17 cellular contexts compared by ENCODE assay signal in genomic region chr17:45423304-45423703, GRCh38. TPM values are rescaled to one million over a fixed set of nuclear protein-coding genes. Genes with fewer than 3 reads are reported as not detected.
DNase-seq lines count a peak whose midpoint lies in the region; ATAC-seq and TF ChIP-seq lines count a peak whose summit lies in the region.
"Had no signal": no experiment of that assay in that cellular context is flagged by ENCODE, and none has a peak within 500 bp of the region (broad histone marks: within the 10 kb centered on the region; RNA-seq: fewer than 3 reads in every experiment).

No MANE protein-coding gene starts in this region.

- H3K27me3 ChIP-seq in Caco-2 (replicated peaks; ENCODE audit: control insufficient read depth, insufficient read depth, low read length) (no peaks in the 10 kb centered on the region), PC-3 (ENCODE audit: low read length) (no peaks in the 10 kb centered on the region), muscle layer of duodenum (ENCODE audit: low read depth, low read length) (no peaks in the 10 kb centered on the region), ovary (no peaks in the 10 kb centered on the region)

- 61 to 81% (median 63%) methylated on average over 3 of the region's 3 CpGs for WGBS in ovary, 3 donors

- H3K4me3 Mint-ChIP-seq in Caco-2 (ENCODE audit: unreplicated experiment): peak overlapping the region; percentile 83
- no peak overlapping the region for H3K4me3 Mint-ChIP-seq in dendritic cell treated with granulocyte-macrophage colony-stimulating factor and Interleukin-4, amounts not matched to agents 40 ng/mL and 50 ng/mL, for 4 days

- H3K9me3 ChIP-seq in Caco-2 (no peaks in the 10 kb centered on the region), PC-3 (ENCODE audit: low read length) (no peaks in the 10 kb centered on the region), muscle layer of duodenum (ENCODE audit: control insufficient read depth in 1 of 2, low read length in 2 of 2) (no peaks in the 10 kb centered on the region), ovary (no peaks in the 10 kb centered on the region)

- BruUV-seq in Caco-2 (replicated peaks; lab: Mats Ljungman, UMichigan) (no TSS peak), PC-3 (replicated peaks; lab: Mats Ljungman, UMichigan) (no TSS peak)

- CTCF ChIA-PET in Caco-2 (lab: Charles Lee): no interaction called here
- CTCF ChIA-PET in PC-3 (lab: Charles Lee): no interaction called here

- no peak for TF ChIP-seq CTCF in Caco-2 (IDR thresholded peaks at IDR 0.05; ENCODE audit: insufficient read depth in 1 of 2, low read depth in 1 of 2, low read length in 1 of 2, severe bottlenecking in 1 of 2, unreplicated experiment in 1 of 2)
- TF ChIP-seq CTCF in PC-3 (conservative IDR thresholded peaks at IDR 0.05; ENCODE audit: low read depth, low read length): no peak
- no peak for TF ChIP-seq CTCF in ovary (IDR thresholded peaks at IDR 0.05)

- peaks cover 48% of the 10 kb centered on the region for H4K20me1 ChIP-seq in PC-3 (ENCODE audit: low read length)

- no peak overlapping the region for H3K9ac ChIP-seq in PC-3 (ENCODE audit: low read length)

- no peak for TF ChIP-seq EP300 in ovary (IDR thresholded peaks at IDR 0.05)

- H3K4me3 ChIP-seq in Caco-2 (ENCODE audit: low read depth, low read length): no peak overlapping the region
- H3K4me3 ChIP-seq in PC-3 (ENCODE audit: low read length): peak overlapping the region; percentile 78
- peak overlapping the region in 1 of 2 donors; percentile 18 for H3K4me3 ChIP-seq in muscle layer of duodenum (ENCODE audit: low read depth in 1 of 2, low read length in 2 of 2)
- H3K4me3 ChIP-seq in ovary: no peak overlapping the region

- intact Hi-C loops in Caco-2 (cut with micrococcal nuclease; ENCODE audit: unreplicated experiment): no loop called here
- intact Hi-C loops in PC-3 (cut with micrococcal nuclease): no loop called here
- intact Hi-C loops in dendritic cell treated with granulocyte-macrophage colony-stimulating factor and Interleukin-4, amounts not matched to agents 40 ng/mL and 50 ng/mL, for 4 days (cut with micrococcal nuclease): no loop called here
- intact Hi-C loops in ovary (cut with DNase I): no loop called here

- peaks cover 79% of the 10 kb centered on the region for H3K79me2 ChIP-seq in PC-3 (ENCODE audit: low read length)

- H3K27ac Mint-ChIP-seq in Caco-2 (ENCODE audit: unreplicated experiment): peak overlapping the region; percentile 93
- H3K27ac Mint-ChIP-seq in dendritic cell treated with granulocyte-macrophage colony-stimulating factor and Interleukin-4, amounts not matched to agents 40 ng/mL and 50 ng/mL, for 4 days: peak overlapping the region; percentile 87

- no peak overlapping the region for H2AFZ ChIP-seq in PC-3 (ENCODE audit: low read length)

- POLR2A ChIA-PET in Caco-2 (lab: Charles Lee) (no interaction called here), PC-3 (lab: Charles Lee; ENCODE audit: unreplicated experiment) (interaction anchor here (0.6 to 1.0 kb wide), 3 partner anchors 130 to 230 kb away, joined by 3 to 5 read pairs (median 4); no protein-coding TSS in a partner anchor)

- H3F3A ChIP-seq in PC-3 (ENCODE audit: low read length, unreplicated experiment): no peaks in the 10 kb centered on the region

- TF ChIP-seq POLR2A in ovary (IDR thresholded peaks at IDR 0.05): no peak

- no peaks in the 10 kb centered on the region for H3K9me2 ChIP-seq in PC-3 (replicated peaks; ENCODE audit: low read length)

- H3K36me3 ChIP-seq in Caco-2 (ENCODE audit: control insufficient read depth, insufficient read depth, low read length) (no peaks in the 10 kb centered on the region), PC-3 (ENCODE audit: low read depth, low read length) (peaks cover 5% of the 10 kb centered on the region; the same call in 1 of the 2 replicates), muscle layer of duodenum (ENCODE audit: control insufficient read depth in 1 of 2, insufficient read depth in 2 of 2, low read length in 2 of 2) (no peaks in the 10 kb centered on the region), ovary (no peaks in the 10 kb centered on the region)

- no peaks in the 10 kb centered on the region for H3K27me3 Mint-ChIP-seq in Caco-2 (ENCODE audit: insufficient read depth, unreplicated experiment)
- no peaks in the 10 kb centered on the region for H3K27me3 Mint-ChIP-seq in dendritic cell treated with granulocyte-macrophage colony-stimulating factor and Interleukin-4, amounts not matched to agents 40 ng/mL and 50 ng/mL, for 4 days

- peak overlapping the region; percentile 94 for H3K4me2 ChIP-seq in PC-3 (ENCODE audit: low read length)

- DNase-seq in Caco-2: no peak
- DNase-seq in PC-3: no peak
- DNase-seq in ovary: no peak
- no peak for DNase-seq in cortex of kidney (lab: John Stamatoyannopoulos, UW)
- no peak for DNase-seq in NCI-H345 treated with DMSO at 0.1 percent for 48 hours (lab: John Stamatoyannopoulos, UW; ENCODE audit: unreplicated experiment)
- DNase-seq: ACHN, C1 segment of cervical spinal cord, DMS79 treated with DMSO at 0.1 percent for 48 hours, KG1, NCI-H1417, NCI-H187, NCI-H2107, NCI-H510A treated with DMSO at 0.1 percent for 48 hours, NCI-H774, OCI-M1 had no signal

- H3K4me1 Mint-ChIP-seq in Caco-2 (ENCODE audit: low read depth, unreplicated experiment): peaks cover 28% of the 10 kb centered on the region
- peaks cover 77% of the 10 kb centered on the region for H3K4me1 Mint-ChIP-seq in dendritic cell treated with granulocyte-macrophage colony-stimulating factor and Interleukin-4, amounts not matched to agents 40 ng/mL and 50 ng/mL, for 4 days (ENCODE audit: low read depth)

- H3K27ac ChIP-seq in PC-3 (ENCODE audit: low read length) (no peak overlapping the region), muscle layer of duodenum (ENCODE audit: low read length) (peak overlapping the region; percentile 39), ovary (no peak overlapping the region)

- 0 out of 2 replicates have a peak, but pooled peaks cover 4% of the 10 kb centered on the region for H3K4me1 ChIP-seq in Caco-2
- peaks cover 39% of the 10 kb centered on the region for H3K4me1 ChIP-seq in PC-3 (ENCODE audit: insufficient read depth, low read length)
- peaks cover 0 to 16% of the 10 kb centered on the region in 2 donors for H3K4me1 ChIP-seq in muscle layer of duodenum (ENCODE audit: control insufficient read depth in 1 of 2, insufficient read depth in 2 of 2, low read length in 2 of 2)
- H3K4me1 ChIP-seq in ovary (ENCODE audit: insufficient read depth): no peaks in the 10 kb centered on the region

- H3K9me3 Mint-ChIP-seq in Caco-2 (ENCODE audit: unreplicated experiment): no peaks in the 10 kb centered on the region
- H3K9me3 Mint-ChIP-seq in dendritic cell treated with granulocyte-macrophage colony-stimulating factor and Interleukin-4, amounts not matched to agents 40 ng/mL and 50 ng/mL, for 4 days: no peaks in the 10 kb centered on the region

- peaks cover 25% of the 10 kb centered on the region for H3K36me3 Mint-ChIP-seq in Caco-2 (ENCODE audit: insufficient read depth, unreplicated experiment)
- H3K36me3 Mint-ChIP-seq in dendritic cell treated with granulocyte-macrophage colony-stimulating factor and Interleukin-4, amounts not matched to agents 40 ng/mL and 50 ng/mL, for 4 days (ENCODE audit: low read depth): peaks cover 89% of the 10 kb centered on the region

- no peak for ATAC-seq in PC-3

RNA-seq across cellular contexts. Expression of gene ARHGAP27, which starts 9.4 kb away (rescaled TPM):
- total RNA-seq in Caco-2 (2022): 35.9 and 40.2 TPM in 2 replicates
- 119 and 134 TPM in 2 replicates for total RNA-seq in PC-3 (2014; rRNA removed)
- 10 to 100 TPM in 3 of 7 donors, 1 to 10 TPM in 4; 3.7 to 41.7 (median 8.7) TPM for total RNA-seq in ovary
- polyA plus RNA-seq in ovary: 10 to 100 TPM in 1 of 2 donors, 1 to 10 TPM in 1; 3.8 to 10.1 TPM
